Comparison of ENCODE assay signal across 8 cellular contexts in genomic region chr11:96246718-96247540, GRCh38.
DNase-seq lines count a peak whose midpoint lies in the region; ATAC-seq and TF ChIP-seq lines count a peak whose summit lies in the region.

No MANE protein-coding gene starts in this region.

- peak overlapping the region in 6 of 8 donors; percentile 6 to 58 (median 30) for H3K4me3 Mint-ChIP-seq in CD4-positive, alpha-beta memory T cell
- peak overlapping the region in 9 of 10 donors; percentile 33 to 73 (median 66) for H3K4me3 Mint-ChIP-seq in naive thymus-derived CD8-positive, alpha-beta T cell

- intact Hi-C loops in CD4-positive, alpha-beta memory T cell (cut with micrococcal nuclease), result loop anchor here (10.0 kb wide), 1 partner anchor 412 kb away; no protein-coding TSS in a partner anchor

- no peaks in the 10 kb centered on the region for H3K27me3 Mint-ChIP-seq in CD4-positive, alpha-beta memory T cell
- no peaks in the 10 kb centered on the region for H3K27me3 Mint-ChIP-seq in naive thymus-derived CD8-positive, alpha-beta T cell

- no peak overlapping the region for H3K4me3 ChIP-seq in CD4-positive, alpha-beta memory T cell (ENCODE audit: low read length in 2 of 2)
- H3K4me3 ChIP-seq in Loucy (ENCODE audit: low read length, poor library complexity, severe bottlenecking) (no peak overlapping the region), WERI-Rb-1 (ENCODE audit: low read depth, low read length) (no peak overlapping the region)

- TF ChIP-seq CTCF in Loucy (conservative IDR thresholded peaks at IDR 0.05; ENCODE audit: low read length), result no peak
- TF ChIP-seq CTCF in WERI-Rb-1 (IDR thresholded peaks at IDR 0.05; ENCODE audit: low read depth, low read length), result no peak

- H3K27me3 ChIP-seq in CD4-positive, alpha-beta memory T cell (ENCODE audit: insufficient read depth, low read length), result no peaks in the 10 kb centered on the region
- H3K27me3 ChIP-seq in Loucy (ENCODE audit: insufficient read depth, low read length, poor library complexity, severe bottlenecking) (no peaks in the 10 kb centered on the region), WERI-Rb-1 (ENCODE audit: insufficient read depth, low read depth, severe bottlenecking) (no peaks in the 10 kb centered on the region)

- no peak for DNase-seq in CD4-positive, alpha-beta memory T cell
- DNase-seq in astrocyte of the hippocampus (ENCODE audit: low read depth, low spot score) (peak; percentile 86), HuH-7 (ENCODE audit: low spot score) (no peak), WERI-Rb-1 (no peak), SK-N-DZ (ENCODE audit: low spot score) (no peak), midbrain (lab: John Stamatoyannopoulos, UW) (no peak)
- no peak for DNase-seq in naive thymus-derived CD8-positive, alpha-beta T cell

- ATAC-seq in naive thymus-derived CD8-positive, alpha-beta T cell, result peak; percentile 22 to 38

- peaks cover 52% of the 10 kb centered on the region for H3K4me1 ChIP-seq in CD4-positive, alpha-beta memory T cell (ENCODE audit: insufficient read depth, low read length)
- H3K4me1 ChIP-seq in Loucy (ENCODE audit: insufficient read depth, low read length, poor library complexity, severe bottlenecking), result peaks cover 22% of the 10 kb centered on the region

- H3K4me2 ChIP-seq in Loucy (ENCODE audit: low read depth, low read length, poor library complexity, severe bottlenecking), result peak overlapping the region; percentile 1

- H3K36me3 ChIP-seq in CD4-positive, alpha-beta memory T cell (ENCODE audit: insufficient read depth, low read length), result no peaks in the 10 kb centered on the region
- H3K36me3 ChIP-seq in Loucy (ENCODE audit: insufficient read depth, low read length) (no peaks in the 10 kb centered on the region), WERI-Rb-1 (no peaks in the 10 kb centered on the region)

- peak overlapping the region; percentile 52 for H2AFZ ChIP-seq in Loucy (ENCODE audit: low read length)

- H3K9me3 ChIP-seq in CD4-positive, alpha-beta memory T cell (ENCODE audit: control insufficient read depth in 1 of 2, low read length in 2 of 2), result no peaks in the 10 kb centered on the region
- H3K9me3 ChIP-seq in Loucy (ENCODE audit: insufficient read depth, low read depth, low read length) (no peaks in the 10 kb centered on the region), WERI-Rb-1 (ENCODE audit: severe bottlenecking) (no peaks in the 10 kb centered on the region)

- no peaks in the 10 kb centered on the region for H3F3A ChIP-seq in Loucy (ENCODE audit: low read depth)

- no peaks in the 10 kb centered on the region for H3K79me2 ChIP-seq in Loucy (ENCODE audit: insufficient read depth, low read length)

- peaks cover 0 to 3% (median 0%) of the 10 kb centered on the region in 8 donors for H3K9me3 Mint-ChIP-seq in CD4-positive, alpha-beta memory T cell
- peaks cover 0 to 17% (median 0%) of the 10 kb centered on the region in 9 donors for H3K9me3 Mint-ChIP-seq in naive thymus-derived CD8-positive, alpha-beta T cell

- H3K9me2 ChIP-seq in Loucy (replicated peaks; ENCODE audit: low read depth, low read length), result no peaks in the 10 kb centered on the region

- peaks cover 46 to 82% (median 68%) of the 10 kb centered on the region in 4 donors for H3K4me1 Mint-ChIP-seq in CD4-positive, alpha-beta memory T cell
- H3K4me1 Mint-ChIP-seq in naive thymus-derived CD8-positive, alpha-beta T cell, result peaks cover 45 to 86% (median 84%) of the 10 kb centered on the region in 4 donors

- CTCF ChIA-PET in CD4-positive, alpha-beta memory T cell (lab: Charles Lee; ENCODE audit: partially characterized antibody), result interaction anchor here (0.9 to 1.1 kb wide), 3 partner anchors 10 to 192 kb away, joined by 3 to 4 read pairs (median 3); partner anchors contain the start of gene MAML2

- no peak overlapping the region for H3K9ac ChIP-seq in Loucy (ENCODE audit: low read depth, low read length, poor library complexity, severe bottlenecking)

- peak overlapping the region; percentile 53 to 88 (median 79) for H3K27ac Mint-ChIP-seq in CD4-positive, alpha-beta memory T cell
- peak overlapping the region; percentile 74 to 100 (median 89) for H3K27ac Mint-ChIP-seq in naive thymus-derived CD8-positive, alpha-beta T cell

- POLR2A ChIA-PET in CD4-positive, alpha-beta memory T cell (lab: Charles Lee; ENCODE audit: partially characterized antibody), result interaction anchor here (0.7 to 1.0 kb wide), 3 partner anchors 11 to 94 kb away, joined by 3 read pairs; no protein-coding TSS in a partner anchor
- POLR2A ChIA-PET in naive thymus-derived CD8-positive, alpha-beta T cell (lab: Charles Lee), result interaction anchor here (1.1 to 5.1 kb wide), 2 partner anchors 9 to 19 kb away, joined by 3 to 27 read pairs; no protein-coding TSS in a partner anchor

- no peaks in the 10 kb centered on the region for H4K20me1 ChIP-seq in Loucy (ENCODE audit: insufficient read depth, low read length, poor library complexity, severe bottlenecking)

- peaks cover 6 to 7% of the 10 kb centered on the region in 2 donors for H3K36me3 Mint-ChIP-seq in CD4-positive, alpha-beta memory T cell
- H3K36me3 Mint-ChIP-seq in naive thymus-derived CD8-positive, alpha-beta T cell, result peaks cover 1 to 11% (median 2%) of the 10 kb centered on the region in 3 donors

- no peak overlapping the region for H3K27ac ChIP-seq in CD4-positive, alpha-beta memory T cell (ENCODE audit: low read depth, low read length)
- H3K27ac ChIP-seq in WERI-Rb-1, result no peak overlapping the region
